ENCODE assay signal across 21 cellular contexts in genomic region chr2:235829726-235830125, GRCh38.
"Had no signal": no experiment of that assay in that cellular context is flagged by ENCODE, and none has a peak within 500 bp of the region (broad histone marks: within the 10 kb centered on the region; RNA-seq: fewer than 3 reads in every experiment).

No MANE protein-coding gene starts in this region.

- H3K27ac ChIP-seq: SJCRH30 had no signal

- H3K27me3 ChIP-seq: SJCRH30 had no signal

- DNase-seq: IMR-90, Karpas-422, KG1, MM.1S, NCI-H1092 treated with DMSO at 0.1 percent for 48 hours, NCI-H1436, NCI-H187, NCI-H2029, NCI-H2081 treated with DMSO at 0.1 percent for 48 hours, NCI-H2171, NCI-H226, NCI-H446, NCI-H510A, NCI-H524 treated with DMSO at 0.1 percent for 48 hours, NCI-H69, NCI-H774, RPMI8226, SHP77 treated with DMSO at 0.1 percent for 48 hours, SJCRH30 had no signal

- ATAC-seq: HepG2, SK-N-SH treated with all-trans-retinoic acid at 6 μM for 48 hours had no signal

- H3K4me3 ChIP-seq: SJCRH30 had no signal

- H3K9me3 ChIP-seq: SJCRH30 had no signal
